ENCODE assay signal across 8 cellular contexts in the genomic region with DNA sequence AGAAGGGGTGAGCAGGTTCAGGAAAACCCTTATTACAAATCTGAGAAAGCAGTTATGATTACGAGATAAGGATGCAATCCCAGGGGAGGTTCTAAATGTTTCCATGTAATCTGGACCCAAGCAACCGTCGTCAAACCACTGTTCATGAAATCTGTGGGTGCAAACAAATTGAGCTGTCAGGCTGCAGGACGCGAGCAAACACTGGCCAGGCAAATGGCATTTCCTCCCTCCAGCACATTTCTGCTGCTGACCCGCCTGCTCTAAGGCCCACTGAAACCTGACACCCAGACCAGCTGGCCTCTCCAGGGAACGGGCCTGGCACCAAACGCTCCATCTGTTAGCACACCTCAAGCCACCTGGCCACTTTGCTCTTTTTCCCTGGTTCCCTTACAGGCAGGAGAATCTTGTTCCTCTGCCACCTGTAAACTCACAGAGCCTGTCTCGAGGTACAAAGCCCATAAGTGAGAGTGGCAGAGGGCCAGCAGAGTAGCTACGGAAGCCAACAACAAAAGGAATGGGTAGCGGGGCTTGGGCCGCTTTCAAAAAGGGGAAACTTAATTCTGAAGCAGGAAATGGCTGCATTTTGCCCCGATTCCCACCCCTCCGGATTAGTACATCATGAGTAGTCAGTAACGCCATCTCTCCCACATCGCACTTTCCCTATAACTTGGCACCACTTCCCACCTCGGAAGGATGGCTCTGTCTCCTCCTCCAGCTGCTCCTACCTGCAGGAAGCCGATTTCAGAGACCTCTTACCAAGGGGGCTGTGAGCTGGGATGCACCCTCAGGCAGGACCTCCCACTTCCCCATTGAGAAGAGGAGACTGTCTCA. TPM values are rescaled to one million over a fixed set of nuclear protein-coding genes. Genes with fewer than 3 reads are reported as not detected.
A peak's percentile ranks its signal among the peaks of the same experiment; 100 is the strongest.
DNase-seq lines count a peak whose midpoint lies in the region; ATAC-seq, FAIRE-seq and TF ChIP-seq lines count a peak whose summit lies in the region.

No MANE protein-coding gene starts in this region.

- H3K4me1 Mint-ChIP-seq in MCF 10A (ENCODE audit: insufficient read depth, unreplicated experiment): peaks cover 68% of the 10 kb centered on the region
- peaks cover 4 to 9% of the 10 kb centered on the region in 2 donors for H3K4me1 Mint-ChIP-seq in natural killer cell treated with Interleukin-12 subunit alpha and Interleukin-12 subunit beta and Interleukin-15 and Interleukin-18, amount 100 ng/mL, for 72 hours (ENCODE audit: low read depth in 2 of 2)

- H3K27ac Mint-ChIP-seq in MCF 10A (ENCODE audit: low read depth, unreplicated experiment): peak overlapping the region; percentile 86
- no peak overlapping the region for H3K27ac Mint-ChIP-seq in natural killer cell treated with Interleukin-12 subunit alpha and Interleukin-12 subunit beta and Interleukin-15 and Interleukin-18, amount 100 ng/mL, for 72 hours

- DNase-seq in GM12891 (ENCODE audit: insufficient read length, low spot score) (no peak), NCI-H2107 treated with DMSO at 0.1 percent for 48 hours (lab: John Stamatoyannopoulos, UW; ENCODE audit: unreplicated experiment) (peak; percentile 97), MCF 10A (ENCODE audit: unreplicated experiment) (peak; percentile 74), left colon (peak; percentile 30 to 31), urothelium cell line (ENCODE audit: low spot score) (peak; percentile 79)
- DNase-seq in natural killer cell treated with Interleukin-12 subunit alpha and Interleukin-12 subunit beta and Interleukin-15 and Interleukin-18, amount 100 ng/mL, for 72 hours (ENCODE audit: low spot score): no peak

- peaks cover 26% of the 10 kb centered on the region for H3K36me3 Mint-ChIP-seq in MCF 10A (ENCODE audit: insufficient read depth, unreplicated experiment)
- no peaks in the 10 kb centered on the region for H3K36me3 Mint-ChIP-seq in natural killer cell treated with Interleukin-12 subunit alpha and Interleukin-12 subunit beta and Interleukin-15 and Interleukin-18, amount 100 ng/mL, for 72 hours

- no peaks in the 10 kb centered on the region for H3K9me3 Mint-ChIP-seq in MCF 10A (ENCODE audit: unreplicated experiment)
- no peaks in the 10 kb centered on the region for H3K9me3 Mint-ChIP-seq in natural killer cell treated with Interleukin-12 subunit alpha and Interleukin-12 subunit beta and Interleukin-15 and Interleukin-18, amount 100 ng/mL, for 72 hours

- no peak for TF ChIP-seq POLR2A in GM12891 (IDR thresholded peaks at IDR 0.05; ENCODE audit: low read depth, low read length)

- no peaks in the 10 kb centered on the region for H3K27me3 Mint-ChIP-seq in MCF 10A (ENCODE audit: insufficient read depth, unreplicated experiment)
- peaks cover 38 to 43% of the 10 kb centered on the region in 2 donors for H3K27me3 Mint-ChIP-seq in natural killer cell treated with Interleukin-12 subunit alpha and Interleukin-12 subunit beta and Interleukin-15 and Interleukin-18, amount 100 ng/mL, for 72 hours

- H3K4me3 Mint-ChIP-seq in MCF 10A (ENCODE audit: unreplicated experiment): peak overlapping the region; percentile 47
- no peak overlapping the region for H3K4me3 Mint-ChIP-seq in natural killer cell treated with Interleukin-12 subunit alpha and Interleukin-12 subunit beta and Interleukin-15 and Interleukin-18, amount 100 ng/mL, for 72 hours

- POLR2A ChIA-PET in MCF 10A (lab: Yijun Ruan, JAX): interaction anchor here (0.8 to 4.2 kb wide), 6 partner anchors 20 to 301 kb away, joined by 3 to 49 read pairs (median 4); a partner anchor contains a TSS

- no TSS peak for BruUV-seq in MCF 10A (replicated peaks; lab: Mats Ljungman, UMichigan)

- intact Hi-C loops in MCF 10A (cut with micrococcal nuclease) (loop anchor here (10.0 kb wide), 1 partner anchor 265 kb away; no protein-coding TSS in a partner anchor), left colon (cut with DNase I, micrococcal nuclease) (no loop called here)

- peak; percentile 28 for FAIRE-seq in GM12891 (lab: Jason Lieb, UNC)
- FAIRE-seq in urothelium cell line (lab: Jason Lieb, UNC): peak; percentile 84

- ATAC-seq in left colon: peak; percentile 64
- ATAC-seq in GM18870 (IDR thresholded peaks at IDR 0.05; ENCODE audit: unreplicated experiment): no peak
- no peak for ATAC-seq in natural killer cell treated with Interleukin-12 subunit alpha and Interleukin-12 subunit beta and Interleukin-15 and Interleukin-18, amount 100 ng/mL, for 72 hours
- ATAC-seq in GM21529 (IDR thresholded peaks at IDR 0.05; ENCODE audit: unreplicated experiment): no peak

- CTCF ChIA-PET in MCF 10A (lab: Yijun Ruan, JAX): interaction anchor here (0.6 to 3.0 kb wide), 9 partner anchors 23 to 456 kb away, joined by 3 to 10 read pairs (median 4); no protein-coding TSS in a partner anchor

- TF ChIP-seq CTCF in MCF 10A (IDR thresholded peaks at IDR 0.05; ENCODE audit: unreplicated experiment): no peak

TF ChIP-seq in GM12891, 5 proteins besides CTCF, POLR2A, EP300 and RAD21:
- peak; percentile 18; the same call in 1 of the 2 replicates for TF ChIP-seq SPI1 (IDR thresholded peaks at IDR 0.05; ENCODE audit: low read depth, low read length)
- no peak for TF ChIP-seq PAX5 (IDR thresholded peaks at IDR 0.05; ENCODE audit: insufficient read depth, low read length, severe bottlenecking)

RNA-seq across cellular contexts. Expression of a gene that starts 26.4 kb away (rescaled TPM):
- not detected for polyA plus RNA-seq in GM12891 (2012; ENCODE audit: low read depth, missing spikeins)
- 12.9 and 13.0 TPM in 2 replicates for total RNA-seq in MCF 10A (2022)
- total RNA-seq in left colon: 10 to 100 TPM; 14.8 to 22.4 TPM
- under 1 TPM in 1 of 2 donors, not detected in 1; 0.22 TPM for total RNA-seq in natural killer cell treated with Interleukin-12 subunit alpha and Interleukin-12 subunit beta and Interleukin-15 and Interleukin-18, amount 100 ng/mL, for 72 hours

Comparison
In these comparisons a context has a peak if more than half of its experiments do, and no peak if none do; other contexts are left out.
1. DNase-seq: peak in NCI-H2107 treated with DMSO at 0.1 percent for 48 hours (single experiment), MCF 10A (single experiment), left colon (2 of 2) and urothelium cell line (single experiment); none in GM12891 (single experiment) and natural killer cell treated with Interleukin-12 subunit alpha and Interleukin-12 subunit beta and Interleukin-15 and Interleukin-18, amount 100 ng/mL, for 72 hours (single experiment).
2. RNA of a gene that starts 26.4 kb away (total RNA-seq): 14.8 to 22.4 TPM in left colon and 12.9 to 13.0 TPM in MCF 10A; 0.22 TPM in natural killer cell treated with Interleukin-12 subunit alpha and Interleukin-12 subunit beta and Interleukin-15 and Interleukin-18, amount 100 ng/mL, for 72 hours; every median in the first group is over 10 times any median in the second.